In genomic region chr12:57215668-57216013, GRCh38 we compare ENCODE assay signal across 8 cellular contexts. TPM values are rescaled to one million over a fixed set of nuclear protein-coding genes. Genes with fewer than 3 reads are reported as not detected.
DNase-seq lines count a peak whose midpoint lies in the region; ATAC-seq and TF ChIP-seq lines count a peak whose summit lies in the region.

No MANE protein-coding gene starts in this region.

- no peaks in the 10 kb centered on the region for H3K9me2 ChIP-seq in neural cell (ENCODE audit: insufficient read depth, low read length)

- ATAC-seq in HG03045 (IDR thresholded peaks at IDR 0.05; ENCODE audit: unreplicated experiment) (peak; percentile 38), gastrocnemius medialis (no peak)

- H3K79me2 ChIP-seq in neural cell (replicated peaks; ENCODE audit: insufficient read depth, low read length): no peaks in the 10 kb centered on the region

- no peak for TF ChIP-seq CTCF in GM13977 (IDR thresholded peaks at IDR 0.05; ENCODE audit: extremely low read depth, insufficient read depth, missing control alignments)
- no peak for TF ChIP-seq CTCF in neural cell (IDR thresholded peaks at IDR 0.05; ENCODE audit: poor library complexity, severe bottlenecking)
- TF ChIP-seq CTCF in esophagus squamous epithelium (IDR thresholded peaks at IDR 0.05): no peak
- no peak for TF ChIP-seq CTCF in gastrocnemius medialis (IDR thresholded peaks at IDR 0.05 in 4 of 5, conservative IDR thresholded peaks at IDR 0.05 in 1 of 5)

- no peaks in the 10 kb centered on the region for H3F3A ChIP-seq in neural cell (ENCODE audit: insufficient read depth, low read length, poor library complexity, severe bottlenecking)

- TF ChIP-seq POLR2A in esophagus squamous epithelium (IDR thresholded peaks at IDR 0.05) (no peak), gastrocnemius medialis (IDR thresholded peaks at IDR 0.05) (no peak)

- in situ Hi-C loops in GM13977 (cut with MboI; ENCODE audit: low pct_unique_long_range_greater_than_20kb, low sequenced_read_pairs, unreplicated experiment): no loop called here
- in situ Hi-C loops in gastrocnemius medialis (cut with MboI; ENCODE audit: low sequenced_read_pairs in 4 of 4): no loop called here

- no peak for TF ChIP-seq EP300 in neural cell (conservative IDR thresholded peaks at IDR 0.05; ENCODE audit: poor library complexity, severe bottlenecking)

- DNase-seq in GM13977 (ENCODE audit: low spot score) (peak; percentile 80), esophagus squamous epithelium (lab: John Stamatoyannopoulos, UW) (no peak), gastrocnemius medialis (no peak), dermis blood vessel endothelial cell (no peak), HK-2 (ENCODE audit: unreplicated experiment) (no peak)
- no peak for DNase-seq in activated T-helper 1 cell treated with anti-CD3 and anti-CD28 coated beads, Interleukin-12 subunit alpha, Interleukin-12 subunit beta, Interleukin-2, Interleukin-4 antibody, amounts not matched to agents 30 ng/mL and 10 ng/mL and 1 ng/mL, durations not matched to agents 14 hours and 24 hours and 36 hours (ENCODE audit: low spot score)

- H4K20me1 ChIP-seq in neural cell (ENCODE audit: insufficient read depth): no peaks in the 10 kb centered on the region

- no peak overlapping the region for H3K27ac ChIP-seq in neural cell (ENCODE audit: low read length)
- H3K27ac ChIP-seq in esophagus squamous epithelium: no peak overlapping the region
- H3K27ac ChIP-seq in gastrocnemius medialis: no peak overlapping the region

- H3K4me3 ChIP-seq in neural cell (ENCODE audit: low read length) (peak overlapping the region; percentile 59), esophagus squamous epithelium (peak overlapping the region in 1 of 4 donors; percentile 63), gastrocnemius medialis (no peak overlapping the region)

- peaks cover 60% of the 10 kb centered on the region for H3K27me3 Mint-ChIP-seq in activated T-helper 1 cell treated with anti-CD3 and anti-CD28 coated beads, Interleukin-12 subunit alpha, Interleukin-12 subunit beta, Interleukin-2, Interleukin-4 antibody, amounts not matched to agents 30 ng/mL and 10 ng/mL and 1 ng/mL, durations not matched to agents 14 hours and 24 hours and 36 hours (ENCODE audit: insufficient read depth)

- peaks cover 6% of the 10 kb centered on the region for H3K36me3 ChIP-seq in neural cell (ENCODE audit: insufficient read depth, low read length)
- peaks cover 0 to 24% (median 7%) of the 10 kb centered on the region in 3 donors for H3K36me3 ChIP-seq in esophagus squamous epithelium
- H3K36me3 ChIP-seq in gastrocnemius medialis: no peaks in the 10 kb centered on the region

- H3K27ac Mint-ChIP-seq in activated T-helper 1 cell treated with anti-CD3 and anti-CD28 coated beads, Interleukin-12 subunit alpha, Interleukin-12 subunit beta, Interleukin-2, Interleukin-4 antibody, amounts not matched to agents 30 ng/mL and 10 ng/mL and 1 ng/mL, durations not matched to agents 14 hours and 24 hours and 36 hours: no peak overlapping the region

- no peaks in the 10 kb centered on the region for H3K9me3 Mint-ChIP-seq in activated T-helper 1 cell treated with anti-CD3 and anti-CD28 coated beads, Interleukin-12 subunit alpha, Interleukin-12 subunit beta, Interleukin-2, Interleukin-4 antibody, amounts not matched to agents 30 ng/mL and 10 ng/mL and 1 ng/mL, durations not matched to agents 14 hours and 24 hours and 36 hours

- peaks cover 65% of the 10 kb centered on the region for H3K27me3 ChIP-seq in neural cell (ENCODE audit: insufficient read depth, low read depth, low read length)
- H3K27me3 ChIP-seq in esophagus squamous epithelium: peaks cover 0 to 70% (median 14%) of the 10 kb centered on the region in 4 donors
- peaks cover 48 to 60% (median 53%) of the 10 kb centered on the region in 3 donors for H3K27me3 ChIP-seq in gastrocnemius medialis

- no peaks in the 10 kb centered on the region for H3K9me3 ChIP-seq in neural cell (ENCODE audit: low read length)
- no peaks in the 10 kb centered on the region for H3K9me3 ChIP-seq in esophagus squamous epithelium
- H3K9me3 ChIP-seq in gastrocnemius medialis: no peaks in the 10 kb centered on the region

- 8 to 10% methylated on average over 5 to 7 of the region's 7 CpGs for WGBS in esophagus squamous epithelium, 2 donors

- H3K4me1 Mint-ChIP-seq in activated T-helper 1 cell treated with anti-CD3 and anti-CD28 coated beads, Interleukin-12 subunit alpha, Interleukin-12 subunit beta, Interleukin-2, Interleukin-4 antibody, amounts not matched to agents 30 ng/mL and 10 ng/mL and 1 ng/mL, durations not matched to agents 14 hours and 24 hours and 36 hours (ENCODE audit: low read depth): peaks cover 32% of the 10 kb centered on the region

- H3K4me1 ChIP-seq in esophagus squamous epithelium (peaks cover 29 to 74% (median 35%) of the 10 kb centered on the region in 3 donors), gastrocnemius medialis (peaks cover 6 to 23% of the 10 kb centered on the region in 2 donors)

- peak overlapping the region; percentile 69 for H3K4me3 Mint-ChIP-seq in activated T-helper 1 cell treated with anti-CD3 and anti-CD28 coated beads, Interleukin-12 subunit alpha, Interleukin-12 subunit beta, Interleukin-2, Interleukin-4 antibody, amounts not matched to agents 30 ng/mL and 10 ng/mL and 1 ng/mL, durations not matched to agents 14 hours and 24 hours and 36 hours

- TF ChIP-seq RAD21 in neural cell (conservative IDR thresholded peaks at IDR 0.05): no peak

- intact Hi-C loops in activated T-helper 1 cell treated with anti-CD3 and anti-CD28 coated beads, Interleukin-12 subunit alpha, Interleukin-12 subunit beta, Interleukin-2, Interleukin-4 antibody, amounts not matched to agents 30 ng/mL and 10 ng/mL and 1 ng/mL, durations not matched to agents 14 hours and 24 hours and 36 hours (cut with micrococcal nuclease): no loop called here
- intact Hi-C loops in esophagus squamous epithelium (cut with DNase I) (no loop called here), gastrocnemius medialis (cut with DNase I; ENCODE audit: low total_unique reads) (no loop called here)

- peak overlapping the region; percentile 23 for H3K9ac ChIP-seq in neural cell (ENCODE audit: low read length)

- peaks cover 3% of the 10 kb centered on the region for H3K36me3 Mint-ChIP-seq in activated T-helper 1 cell treated with anti-CD3 and anti-CD28 coated beads, Interleukin-12 subunit alpha, Interleukin-12 subunit beta, Interleukin-2, Interleukin-4 antibody, amounts not matched to agents 30 ng/mL and 10 ng/mL and 1 ng/mL, durations not matched to agents 14 hours and 24 hours and 36 hours (ENCODE audit: low read depth)

- H3K4me2 ChIP-seq in neural cell (ENCODE audit: low read length): no peak overlapping the region

- H2AFZ ChIP-seq in neural cell (ENCODE audit: low read depth, low read length): no peak overlapping the region

TF ChIP-seq in neural cell, 6 proteins besides CTCF, POLR2A, EP300 and RAD21 (continues in another document):
- TF ChIP-seq MXI1 (conservative IDR thresholded peaks at IDR 0.05; ENCODE audit: poor library complexity, severe bottlenecking) (no peak), POLR2AphosphoS5 (IDR thresholded peaks at IDR 0.05) (no peak), TAF1 (IDR thresholded peaks at IDR 0.05; ENCODE audit: low read depth) (no peak)

RNA-seq across cellular contexts. Expression of gene NXPH4, which starts 1.0 kb away (rescaled TPM):
- total RNA-seq in activated T-helper 1 cell treated with anti-CD3 and anti-CD28 coated beads, Interleukin-12 subunit alpha, Interleukin-12 subunit beta, Interleukin-2, Interleukin-4 antibody, amounts not matched to agents 30 ng/mL and 10 ng/mL and 1 ng/mL, durations not matched to agents 14 hours and 24 hours and 36 hours: 0.36 and 0.49 TPM in 2 replicates
- 0.53 TPM in 1 of 2 replicates, not detected in the other for polyA plus RNA-seq in neural cell
- polyA minus RNA-seq in neural cell: not detected in 2 replicates
- total RNA-seq in esophagus squamous epithelium: 1 to 10 TPM in 2 of 4 donors, under 1 TPM in 2; 0.21 to 5.0 (median 2.5) TPM
- not detected for total RNA-seq in gastrocnemius medialis
- 0.51 TPM in 1 of 2 replicates, not detected in the other for total RNA-seq in dermis blood vessel endothelial cell

RNA-seq across cellular contexts. Expression of gene SHMT2, which starts 13.9 kb away (rescaled TPM):
- 276 and 280 TPM in 2 replicates for total RNA-seq in activated T-helper 1 cell treated with anti-CD3 and anti-CD28 coated beads, Interleukin-12 subunit alpha, Interleukin-12 subunit beta, Interleukin-2, Interleukin-4 antibody, amounts not matched to agents 30 ng/mL and 10 ng/mL and 1 ng/mL, durations not matched to agents 14 hours and 24 hours and 36 hours
- polyA plus RNA-seq in neural cell: 38.2 and 42.2 TPM in 2 replicates
- polyA minus RNA-seq in neural cell: 19.0 and 22.9 TPM in 2 replicates
- 100 to 1,000 TPM in 1 of 4 donors, 10 to 100 TPM in 3; 56.1 to 104 (median 76.6) TPM for total RNA-seq in esophagus squamous epithelium
- total RNA-seq in gastrocnemius medialis: 100 to 1,000 TPM in 1 of 4 donors, 10 to 100 TPM in 3; 41.3 to 107 (median 46.4) TPM
- 140 and 291 TPM in 2 replicates for total RNA-seq in dermis blood vessel endothelial cell

RNA-seq across cellular contexts. Expression of gene STAC3, which starts 35.3 kb away (rescaled TPM):
- total RNA-seq in activated T-helper 1 cell treated with anti-CD3 and anti-CD28 coated beads, Interleukin-12 subunit alpha, Interleukin-12 subunit beta, Interleukin-2, Interleukin-4 antibody, amounts not matched to agents 30 ng/mL and 10 ng/mL and 1 ng/mL, durations not matched to agents 14 hours and 24 hours and 36 hours: 3.1 and 4.2 TPM in 2 replicates
- polyA plus RNA-seq in neural cell: 1.3 and 2.9 TPM in 2 replicates
- 0.49 and 0.93 TPM in 2 replicates for polyA minus RNA-seq in neural cell
- total RNA-seq in esophagus squamous epithelium: under 1 TPM; 0.29 to 0.95 (median 0.47) TPM
- total RNA-seq in gastrocnemius medialis: 1,000 to 10,000 TPM in 2 of 4 donors, 100 to 1,000 TPM in 2; 459 to 1,596 (median 855) TPM
- total RNA-seq in dermis blood vessel endothelial cell: 0.65 TPM in 1 of 2 replicates, not detected in the other

Comparison
In these comparisons a context has a peak if more than half of its experiments do, and no peak if none do; other contexts are left out.
1. RNA of gene STAC3, which starts 35.3 kb away (total RNA-seq): 459 to 1,596 TPM in gastrocnemius medialis; 3.1 to 4.2 TPM in activated T-helper 1 cell treated with anti-CD3 and anti-CD28 coated beads, Interleukin-12 subunit alpha, Interleukin-12 subunit beta, Interleukin-2, Interleukin-4 antibody, amounts not matched to agents 30 ng/mL and 10 ng/mL and 1 ng/mL, durations not matched to agents 14 hours and 24 hours and 36 hours, 0.29 to 0.95 TPM in esophagus squamous epithelium and 0.65 TPM in dermis blood vessel endothelial cell; every median in the first group is over 10 times any median in the second.